20 cellular contexts compared by ENCODE assay signal in the genomic region with DNA sequence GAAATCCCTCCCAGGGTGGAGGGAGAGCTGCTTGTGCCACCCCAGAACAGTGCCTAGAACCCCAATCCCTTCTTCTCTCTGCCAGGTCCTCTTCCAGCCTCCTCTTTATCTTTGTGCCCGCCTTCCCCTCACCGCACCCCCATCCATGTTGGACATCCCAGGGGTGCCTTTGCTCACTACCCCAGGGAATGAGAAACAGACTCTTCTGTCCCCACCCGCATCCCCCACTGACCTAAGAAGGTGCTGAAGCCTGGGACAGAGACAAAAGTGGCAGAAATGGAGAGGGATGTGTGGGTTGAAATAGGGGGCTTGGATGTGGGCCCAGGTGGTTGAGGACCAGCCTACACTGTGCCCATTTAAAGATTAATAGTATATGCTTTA. TPM values are rescaled to one million over a fixed set of nuclear protein-coding genes. Genes with fewer than 3 reads are reported as not detected.
DNase-seq lines count a peak whose midpoint lies in the region; ATAC-seq, FAIRE-seq and TF ChIP-seq lines count a peak whose summit lies in the region.
"Had no signal": no experiment of that assay in that cellular context is flagged by ENCODE, and none has a peak within 500 bp of the region (broad histone marks: within the 10 kb centered on the region; RNA-seq: fewer than 3 reads in every experiment).

No MANE protein-coding gene starts in this region.

- no peaks in the 10 kb centered on the region for H3K36me3 ChIP-seq in HepG2 (replicated peaks in 1 of 2; ENCODE audit: control insufficient read depth in 1 of 2, insufficient read depth in 2 of 2, low read length in 2 of 2)
- no peaks in the 10 kb centered on the region for H3K36me3 ChIP-seq in right lobe of liver
- no peaks in the 10 kb centered on the region for H3K36me3 ChIP-seq in neutrophil
- H3K36me3 ChIP-seq in thyroid gland, result no peaks in the 10 kb centered on the region
- H3K36me3 ChIP-seq: tibial artery had no signal

- no peaks in the 10 kb centered on the region for H3K9me3 ChIP-seq in HepG2 (ENCODE audit: low read length)
- H3K9me3 ChIP-seq in right lobe of liver, result peaks cover 0 to 3% (median 0%) of the 10 kb centered on the region in 4 donors
- no peaks in the 10 kb centered on the region for H3K9me3 ChIP-seq in neutrophil
- H3K9me3 ChIP-seq in thyroid gland, result no peaks in the 10 kb centered on the region
- H3K9me3 ChIP-seq: tibial artery had no signal

- in situ Hi-C loops in HepG2 (cut with HindIII; ENCODE audit: extremely low pct_ligation_motif_present, low pct_unique_long_range_greater_than_20kb), result no loop called here

- H3K27ac Mint-ChIP-seq in chondrocyte (ENCODE audit: unreplicated experiment), result no peak overlapping the region
- H3K27ac Mint-ChIP-seq in stimulated activated effector memory CD8-positive, alpha-beta T cell treated with anti-CD3 and anti-CD28 coated beads, Interleukin-12 subunit alpha, Interleukin-12 subunit beta, amount 100 ng/mL, for 72 hours, result no peak overlapping the region
- H3K27ac Mint-ChIP-seq: T-helper 1 cell treated with Interleukin-12 subunit alpha and Interleukin-12 subunit beta and Interleukin-4 antibody, amounts not matched to agents 30 μg/mL and 1 μg/mL, for 36 hours had no signal

- H3K9me3 Mint-ChIP-seq in chondrocyte (ENCODE audit: low read depth), result no peaks in the 10 kb centered on the region
- H3K9me3 Mint-ChIP-seq in stimulated activated effector memory CD8-positive, alpha-beta T cell treated with anti-CD3 and anti-CD28 coated beads, Interleukin-12 subunit alpha, Interleukin-12 subunit beta, amount 100 ng/mL, for 72 hours, result no peaks in the 10 kb centered on the region
- H3K9me3 Mint-ChIP-seq: T-helper 1 cell treated with Interleukin-12 subunit alpha and Interleukin-12 subunit beta and Interleukin-4 antibody, amounts not matched to agents 30 μg/mL and 1 μg/mL, for 36 hours had no signal

- H3K4me1 Mint-ChIP-seq in chondrocyte (ENCODE audit: low read depth), result peaks cover 2% of the 10 kb centered on the region
- H3K4me1 Mint-ChIP-seq in stimulated activated effector memory CD8-positive, alpha-beta T cell treated with anti-CD3 and anti-CD28 coated beads, Interleukin-12 subunit alpha, Interleukin-12 subunit beta, amount 100 ng/mL, for 72 hours, result peaks cover 21% of the 10 kb centered on the region

- peak; percentile 21; the same call in 2 of the 3 replicates for ATAC-seq in HepG2
- ATAC-seq in right lobe of liver, result no peak
- ATAC-seq in stimulated activated effector memory CD8-positive, alpha-beta T cell treated with anti-CD3 and anti-CD28 coated beads, Interleukin-12 subunit alpha, Interleukin-12 subunit beta, amount 100 ng/mL, for 72 hours, result no peak
- no peak for ATAC-seq in GM18873 (IDR thresholded peaks at IDR 0.05; ENCODE audit: low FRiP score, unreplicated experiment)

- H3K27ac ChIP-seq in HepG2 (ENCODE audit: extremely low read length, insufficient read depth, low read length) (peak overlapping the region; percentile 92), right lobe of liver (no peak overlapping the region), neutrophil (peak overlapping the region; percentile 94), thyroid gland (no peak overlapping the region)
- H3K27ac ChIP-seq: tibial artery had no signal

- no peaks in the 10 kb centered on the region for H3K36me3 Mint-ChIP-seq in chondrocyte (ENCODE audit: low read depth)
- H3K36me3 Mint-ChIP-seq in stimulated activated effector memory CD8-positive, alpha-beta T cell treated with anti-CD3 and anti-CD28 coated beads, Interleukin-12 subunit alpha, Interleukin-12 subunit beta, amount 100 ng/mL, for 72 hours, result no peaks in the 10 kb centered on the region

- TF ChIP-seq EP300 in HepG2 (IDR thresholded peaks at IDR 0.05; ENCODE audit: low read depth in 2 of 2, low read length in 2 of 2), result no peak
- no peak for TF ChIP-seq EP300 in HepG2 (CRISPR knock-in tag; IDR thresholded peaks at IDR 0.05; ENCODE audit: borderline replicate concordance)

- no peak for TF ChIP-seq CTCF in HepG2 (CRISPR knock-in tag; IDR thresholded peaks at IDR 0.05)
- no peak for TF ChIP-seq CTCF in right lobe of liver (IDR thresholded peaks at IDR 0.05)
- no peak for TF ChIP-seq CTCF in chondrocyte (IDR thresholded peaks at IDR 0.05)
- TF ChIP-seq CTCF in neutrophil (IDR thresholded peaks at IDR 0.05), result no peak
- TF ChIP-seq CTCF in thyroid gland (IDR thresholded peaks at IDR 0.05), result no peak

- no TSS peak for BruUV-seq in HepG2 (replicated peaks; lab: Mats Ljungman, UMichigan)

- peak overlapping the region; percentile 81 for H3K4me2 ChIP-seq in HepG2 (ENCODE audit: low read depth, low read length)

- no peaks in the 10 kb centered on the region for H3K79me2 ChIP-seq in HepG2 (ENCODE audit: insufficient read depth, low read length)

- no peak for TF ChIP-seq RAD21 in HepG2 (CRISPR knock-in tag; IDR thresholded peaks at IDR 0.05)

- peaks cover 26% of the 10 kb centered on the region for H4K20me1 ChIP-seq in HepG2 (ENCODE audit: insufficient read depth, low read length)

- CTCF ChIA-PET in HepG2 (lab: Yijun Ruan, JAX; ENCODE audit: low intra/inter-chr PET ratio, low total read pairs), result interaction anchor here (1.2 to 2.9 kb wide), 3 partner anchors 15 to 143 kb away, joined by 3 to 15 read pairs (median 13); no protein-coding TSS in a partner anchor

- 54% methylated on average over 3 of the region's 3 CpGs for WGBS in HepG2 (ENCODE audit: low lambda C conversion rate)
- 83% methylated on average over 2 of the region's 3 CpGs for WGBS in right lobe of liver (ENCODE audit: insufficient coverage, low coverage, low lambda C conversion rate, missing lambda C conversion rate)
- 73 to 83% methylated on average over 3 of the region's 3 CpGs for WGBS in thyroid gland, 2 donors

- intact Hi-C loops in HepG2 (cut with micrococcal nuclease; ENCODE audit: unreplicated experiment), result loop anchor here (2.0 kb wide), 2 partner anchors 39 to 143 kb away; no protein-coding TSS in a partner anchor
- intact Hi-C loops in right lobe of liver (cut with DNase I), result no loop called here
- intact Hi-C loops in thyroid gland (cut with DNase I), result no loop called here

- H3K4me1 ChIP-seq in HepG2 (ENCODE audit: insufficient read depth, low read length) (peaks cover 56% of the 10 kb centered on the region), right lobe of liver (peaks cover 0 to 38% (median 6%) of the 10 kb centered on the region in 4 donors), neutrophil (ENCODE audit: control insufficient read depth in 1 of 2, insufficient read depth in 1 of 2, low read depth in 1 of 2, low read length in 1 of 2) (peaks cover 32 to 41% of the 10 kb centered on the region in 2 experiments), thyroid gland (peaks cover 0 to 9% of the 10 kb centered on the region in 2 donors)

- H3K4me3 ChIP-seq in HepG2 (replicated peaks in 1 of 3; ENCODE audit: insufficient read depth in 1 of 3, low read depth in 2 of 3, low read length in 3 of 3) (peak overlapping the region in 1 of 3 experiments; percentile 45; a peak in 1 of 6 replicates), right lobe of liver (no peak overlapping the region), neutrophil (ENCODE audit: low read depth in 1 of 2, low read length in 1 of 2) (peak overlapping the region; percentile 45 to 54), thyroid gland (replicated peaks in 1 of 3) (no peak overlapping the region)
- H3K4me3 ChIP-seq: tibial artery had no signal

- no peak overlapping the region for H3K4me3 Mint-ChIP-seq in chondrocyte (ENCODE audit: unreplicated experiment)
- H3K4me3 Mint-ChIP-seq in stimulated activated effector memory CD8-positive, alpha-beta T cell treated with anti-CD3 and anti-CD28 coated beads, Interleukin-12 subunit alpha, Interleukin-12 subunit beta, amount 100 ng/mL, for 72 hours, result no peak overlapping the region
- H3K4me3 Mint-ChIP-seq: T-helper 1 cell treated with Interleukin-12 subunit alpha and Interleukin-12 subunit beta and Interleukin-4 antibody, amounts not matched to agents 30 μg/mL and 1 μg/mL, for 36 hours had no signal

- no peak for DNase-seq in HepG2 (ENCODE audit: low spot score)
- no peak for DNase-seq in right lobe of liver
- peak; percentile 35 for DNase-seq in chondrocyte (ENCODE audit: low spot score)
- no peak for DNase-seq in NCI-H2081 (lab: John Stamatoyannopoulos, UW)
- no peak for DNase-seq in thyroid gland
- no peak for DNase-seq in stimulated activated effector memory CD8-positive, alpha-beta T cell treated with anti-CD3 and anti-CD28 coated beads, Interleukin-12 subunit alpha, Interleukin-12 subunit beta, amount 100 ng/mL, for 72 hours (ENCODE audit: low spot score in 2 of 2)
- DNase-seq: activated CD4-positive, alpha-beta T cell treated with anti-CD3 and anti-CD28 coated beads for 1 hour; activated gamma-delta T cell treated with Interleukin-2 at 50 U/mL for 16 hours; COR-L47; NCI-H1105 treated with DMSO at 0.1 percent for 48 hours; NCI-H2227 treated with DMSO at 0.1 percent for 48 hours; stimulated activated CD4-positive, alpha-beta T cell treated with anti-CD3 and anti-CD28 coated beads, Interleukin-2, amount 100 ng/mL, for 48 hours had no signal

- H2AFZ ChIP-seq in HepG2 (ENCODE audit: low read length), result no peak overlapping the region

- H3K27me3 ChIP-seq in HepG2 (ENCODE audit: control insufficient read depth in 1 of 2, insufficient read depth in 2 of 2, low read length in 2 of 2) (peaks cover 3 to 45% of the 10 kb centered on the region in 2 experiments; a peak in 4 of 5 replicates), right lobe of liver (peaks cover 0 to under 1% of the 10 kb centered on the region in 2 donors), neutrophil (peaks cover 37% of the 10 kb centered on the region), thyroid gland (peaks cover 4% of the 10 kb centered on the region)

- POLR2A ChIA-PET in HepG2 (lab: Yijun Ruan, JAX), result interaction anchor here (1.0 to 2.2 kb wide), 9 partner anchors 8 to 726 kb away, joined by 3 to 9 read pairs (median 6); a partner anchor contains a TSS

- no peak for FAIRE-seq in HepG2 (lab: Jason Lieb, UNC)
- FAIRE-seq: G401.6, H1 had no signal

- TF ChIP-seq POLR2A in HepG2 (IDR thresholded peaks at IDR 0.05; ENCODE audit: insufficient read depth in 1 of 2, low read depth in 2 of 2, low read length in 2 of 2) (no peak), right lobe of liver (IDR thresholded peaks at IDR 0.05) (no peak), thyroid gland (IDR thresholded peaks at IDR 0.05) (no peak)

- peak overlapping the region; percentile 35; the same call in 1 of the 2 replicates for H3K9ac ChIP-seq in HepG2 (ENCODE audit: insufficient read depth, low read depth, low read length)

- peaks cover 35% of the 10 kb centered on the region for H3K27me3 Mint-ChIP-seq in chondrocyte (ENCODE audit: low read depth)

RNA-seq across cellular contexts. Expression of a gene that starts 17.0 kb away (rescaled TPM):
- total RNA-seq in HepG2 (2016; rRNA removed; fragmentation: Illumina TruSeq; extraction: Trizol), result not detected in 2 replicates
- total RNA-seq in HepG2 (2016; cell fraction: cytosol; rRNA removed; fragmentation: Illumina TruSeq; extraction: Trizol; ENCODE audit: low read depth), result not detected in 2 replicates
- total RNA-seq in HepG2 (2016; cell fraction: insoluble cytoplasmic fraction; rRNA removed; fragmentation: Illumina TruSeq; extraction: Trizol), result not detected in 2 replicates
- total RNA-seq in HepG2 (2016; cell fraction: membrane; rRNA removed; fragmentation: Illumina TruSeq; extraction: Trizol), result not detected in 2 replicates
- not detected in 2 replicates for total RNA-seq in HepG2 (2016; cell fraction: nucleus; rRNA removed; fragmentation: Illumina TruSeq; extraction: Trizol)
- not detected in 2 replicates for polyA plus RNA-seq in HepG2 (2011; rRNA removed)
- polyA plus RNA-seq in HepG2 (2011; cell fraction: cytosol; rRNA removed), result not detected in 2 replicates
- polyA plus RNA-seq in HepG2 (2011; cell fraction: nucleus; rRNA removed), result not detected in 2 replicates
- polyA plus RNA-seq in HepG2 (2012), result not detected in 2 replicates
- not detected in 2 replicates for polyA plus RNA-seq in HepG2 (2016; cell fraction: cytosol; fragmentation: Illumina TruSeq; extraction: Trizol; ENCODE audit: low read depth)
- polyA plus RNA-seq in HepG2 (2016; cell fraction: insoluble cytoplasmic fraction; fragmentation: Illumina TruSeq; extraction: Trizol; ENCODE audit: low read depth), result not detected in 2 replicates
- polyA plus RNA-seq in HepG2 (2016; cell fraction: membrane; fragmentation: Illumina TruSeq; extraction: Trizol; ENCODE audit: low read depth), result not detected in 2 replicates
- not detected in 2 replicates for polyA plus RNA-seq in HepG2 (2016; cell fraction: nucleus; fragmentation: Illumina TruSeq; extraction: Trizol; ENCODE audit: insufficient read depth, low read depth)
- polyA minus RNA-seq in HepG2 (2011; rRNA and poly(A)+ RNA removed; ENCODE audit: low replicate concordance), result 0.05 TPM in 1 of 2 replicates, not detected in the other
- not detected in 2 replicates for polyA minus RNA-seq in HepG2 (2011; cell fraction: cytosol; rRNA and poly(A)+ RNA removed)
- not detected in 2 replicates for polyA minus RNA-seq in HepG2 (2011; cell fraction: nucleus; rRNA and poly(A)+ RNA removed)
- 1 to 10 TPM in 2 of 6 experiments, under 1 TPM in 4; 0.22 to 2.2 (median 0.72) TPM for total RNA-seq in right lobe of liver
- total RNA-seq in chondrocyte, result not detected in 3 replicates
- 1 to 10 TPM in 3 of 4 donors, under 1 TPM in 1; 0.67 to 3.3 (median 1.1) TPM for total RNA-seq in thyroid gland
- total RNA-seq: glomerular endothelial cell had no signal

RNA-seq across cellular contexts. Expression of a gene that starts 31.7 kb away (rescaled TPM):
- not detected in 2 replicates for total RNA-seq in HepG2 (2016; rRNA removed; fragmentation: Illumina TruSeq; extraction: Trizol)
- not detected in 2 replicates for total RNA-seq in HepG2 (2016; cell fraction: cytosol; rRNA removed; fragmentation: Illumina TruSeq; extraction: Trizol; ENCODE audit: low read depth)
- not detected in 2 replicates for total RNA-seq in HepG2 (2016; cell fraction: insoluble cytoplasmic fraction; rRNA removed; fragmentation: Illumina TruSeq; extraction: Trizol)
- 0.31 TPM in 1 of 2 replicates, not detected in the other for total RNA-seq in HepG2 (2016; cell fraction: membrane; rRNA removed; fragmentation: Illumina TruSeq; extraction: Trizol)
- total RNA-seq in HepG2 (2016; cell fraction: nucleus; rRNA removed; fragmentation: Illumina TruSeq; extraction: Trizol), result not detected in 2 replicates
- 0.13 TPM in 1 of 2 replicates, not detected in the other for polyA plus RNA-seq in HepG2 (2011; rRNA removed)
- 0.12 TPM in 1 of 2 replicates, not detected in the other for polyA plus RNA-seq in HepG2 (2011; cell fraction: cytosol; rRNA removed)
- polyA plus RNA-seq in HepG2 (2011; cell fraction: nucleus; rRNA removed), result not detected in 2 replicates
- 0.21 TPM in 1 of 2 replicates, not detected in the other for polyA plus RNA-seq in HepG2 (2012)
- 0.15 and 0.32 TPM in 2 replicates for polyA plus RNA-seq in HepG2 (2016; cell fraction: cytosol; fragmentation: Illumina TruSeq; extraction: Trizol; ENCODE audit: low read depth)
- polyA plus RNA-seq in HepG2 (2016; cell fraction: insoluble cytoplasmic fraction; fragmentation: Illumina TruSeq; extraction: Trizol; ENCODE audit: low read depth), result 0.26 TPM in 1 of 2 replicates, not detected in the other
- 0.18 and 0.27 TPM in 2 replicates for polyA plus RNA-seq in HepG2 (2016; cell fraction: membrane; fragmentation: Illumina TruSeq; extraction: Trizol; ENCODE audit: low read depth)
- not detected in 2 replicates for polyA plus RNA-seq in HepG2 (2016; cell fraction: nucleus; fragmentation: Illumina TruSeq; extraction: Trizol; ENCODE audit: insufficient read depth, low read depth)
- 1.8 TPM in 1 of 2 replicates, not detected in the other for polyA minus RNA-seq in HepG2 (2011; rRNA and poly(A)+ RNA removed; ENCODE audit: low replicate concordance)
- not detected in 2 replicates for polyA minus RNA-seq in HepG2 (2011; cell fraction: cytosol; rRNA and poly(A)+ RNA removed)
- polyA minus RNA-seq in HepG2 (2011; cell fraction: nucleus; rRNA and poly(A)+ RNA removed), result not detected in 2 replicates
- not detected for total RNA-seq in right lobe of liver
- 0.17 TPM in 1 of 3 replicates, not detected in the others for total RNA-seq in chondrocyte
- not detected for total RNA-seq in thyroid gland
- total RNA-seq: glomerular endothelial cell, H1 had no signal
- polyA plus RNA-seq: right cardiac atrium had no signal

RNA-seq across cellular contexts. Expression of a gene that starts 53.4 kb away (rescaled TPM):
- total RNA-seq in HepG2 (2016; rRNA removed; fragmentation: Illumina TruSeq; extraction: Trizol), result not detected in 2 replicates
- not detected in 2 replicates for total RNA-seq in HepG2 (2016; cell fraction: cytosol; rRNA removed; fragmentation: Illumina TruSeq; extraction: Trizol; ENCODE audit: low read depth)
- not detected in 2 replicates for total RNA-seq in HepG2 (2016; cell fraction: insoluble cytoplasmic fraction; rRNA removed; fragmentation: Illumina TruSeq; extraction: Trizol)
- not detected in 2 replicates for total RNA-seq in HepG2 (2016; cell fraction: membrane; rRNA removed; fragmentation: Illumina TruSeq; extraction: Trizol)
- total RNA-seq in HepG2 (2016; cell fraction: nucleus; rRNA removed; fragmentation: Illumina TruSeq; extraction: Trizol), result not detected in 2 replicates
- not detected in 2 replicates for polyA plus RNA-seq in HepG2 (2011; rRNA removed)
- polyA plus RNA-seq in HepG2 (2011; cell fraction: cytosol; rRNA removed), result not detected in 2 replicates
- not detected in 2 replicates for polyA plus RNA-seq in HepG2 (2011; cell fraction: nucleus; rRNA removed)
- not detected in 2 replicates for polyA plus RNA-seq in HepG2 (2012)
- not detected in 2 replicates for polyA plus RNA-seq in HepG2 (2016; cell fraction: cytosol; fragmentation: Illumina TruSeq; extraction: Trizol; ENCODE audit: low read depth)
- polyA plus RNA-seq in HepG2 (2016; cell fraction: insoluble cytoplasmic fraction; fragmentation: Illumina TruSeq; extraction: Trizol; ENCODE audit: low read depth), result not detected in 2 replicates
- polyA plus RNA-seq in HepG2 (2016; cell fraction: membrane; fragmentation: Illumina TruSeq; extraction: Trizol; ENCODE audit: low read depth), result not detected in 2 replicates
- not detected in 2 replicates for polyA plus RNA-seq in HepG2 (2016; cell fraction: nucleus; fragmentation: Illumina TruSeq; extraction: Trizol; ENCODE audit: insufficient read depth, low read depth)
- 0.05 TPM in 1 of 2 replicates, not detected in the other for polyA minus RNA-seq in HepG2 (2011; rRNA and poly(A)+ RNA removed; ENCODE audit: low replicate concordance)
- not detected in 2 replicates for polyA minus RNA-seq in HepG2 (2011; cell fraction: cytosol; rRNA and poly(A)+ RNA removed)
- not detected in 2 replicates for polyA minus RNA-seq in HepG2 (2011; cell fraction: nucleus; rRNA and poly(A)+ RNA removed)
- total RNA-seq in right lobe of liver, result under 1 TPM in 1 of 6 experiments, not detected in 5; 0.33 TPM
- total RNA-seq in chondrocyte, result not detected in 3 replicates
- total RNA-seq in thyroid gland, result not detected
- total RNA-seq: glomerular endothelial cell had no signal

Comparison
In these comparisons a context has a peak if more than half of its experiments do, and no peak if none do; other contexts are left out.
1. H3K27ac ChIP-seq: peak in HepG2 (single experiment) and neutrophil (single experiment); none in right lobe of liver (0 of 3) and thyroid gland (0 of 3).
2. H3K4me3 ChIP-seq: peak in neutrophil (2 of 2); none in right lobe of liver (0 of 3) and thyroid gland (0 of 3).